Comparison of ENCODE assay signal across 26 cellular contexts in the genomic region with DNA sequence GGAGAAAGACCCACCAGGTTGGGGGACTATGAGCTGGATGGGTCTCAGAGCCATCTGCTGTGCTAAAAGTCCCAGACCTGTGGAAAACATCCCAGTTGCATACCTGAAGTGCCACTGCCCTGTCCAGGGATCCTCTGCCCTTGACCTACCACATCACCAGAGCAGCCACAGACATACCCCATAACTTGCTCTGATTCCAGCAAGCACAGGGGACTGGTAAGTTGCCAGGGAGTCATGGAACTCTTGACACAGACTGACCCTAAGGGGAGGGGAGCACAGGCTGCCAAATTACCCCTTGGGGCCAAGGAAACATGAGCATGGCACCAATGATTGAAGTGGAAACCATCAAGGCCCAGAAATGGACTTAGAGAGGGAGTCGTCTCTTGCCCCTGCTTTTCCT.
"Had no signal": no experiment of that assay in that cellular context is flagged by ENCODE, and none has a peak within 500 bp of the region (broad histone marks: within the 10 kb centered on the region; RNA-seq: fewer than 3 reads in every experiment).

No MANE protein-coding gene starts in this region.

- H3K4me1 ChIP-seq: left ventricle myocardium inferior, stomach, testis, thyroid gland, transverse colon, upper lobe of right lung had no signal

- H3K27me3 ChIP-seq: ovary, stomach, testis, thyroid gland, transverse colon, upper lobe of right lung had no signal

- H3K27ac Mint-ChIP-seq: immature natural killer cell; naive thymus-derived CD4-positive, alpha-beta T cell; natural killer cell treated with Interleukin-12 subunit alpha and Interleukin-12 subunit beta and Interleukin-15 and Interleukin-18, amount 100 ng/mL, for 72 hours; progenitor cell of endocrine pancreas; stimulated activated naive B cell treated with anti-CD40 and anti-IgM and Interleukin-4, amounts not matched to agents 10 μg/mL and 1 μg/mL and 100 μg/mL, for 72 hours had no signal

- H3K36me3 Mint-ChIP-seq: immature natural killer cell; naive thymus-derived CD4-positive, alpha-beta T cell; natural killer cell treated with Interleukin-12 subunit alpha and Interleukin-12 subunit beta and Interleukin-15 and Interleukin-18, amount 100 ng/mL, for 72 hours; stimulated activated naive B cell treated with anti-CD40 and anti-IgM and Interleukin-4, amounts not matched to agents 10 μg/mL and 1 μg/mL and 100 μg/mL, for 72 hours had no signal

- H3K9me3 ChIP-seq: ovary, testis, thyroid gland, upper lobe of right lung had no signal

- H3K27me3 Mint-ChIP-seq: naive thymus-derived CD4-positive, alpha-beta T cell; natural killer cell treated with Interleukin-12 subunit alpha and Interleukin-12 subunit beta and Interleukin-15 and Interleukin-18, amount 100 ng/mL, for 72 hours; progenitor cell of endocrine pancreas; stimulated activated naive B cell treated with anti-CD40 and anti-IgM and Interleukin-4, amounts not matched to agents 10 μg/mL and 1 μg/mL and 100 μg/mL, for 72 hours had no signal

- ATAC-seq: mucosa of descending colon; naive thymus-derived CD4-positive, alpha-beta T cell; natural killer cell treated with Interleukin-12 subunit alpha and Interleukin-12 subunit beta and Interleukin-15 and Interleukin-18, amount 100 ng/mL, for 72 hours; right cardiac atrium; sciatic nerve; stimulated activated naive B cell treated with anti-CD40 and anti-IgM and Interleukin-4, amounts not matched to agents 10 μg/mL and 1 μg/mL and 100 μg/mL, for 72 hours; stimulated activated naive CD8-positive, alpha-beta T cell treated with anti-CD3 and anti-CD28 coated beads, Interleukin-15, Interleukin-2, amounts not matched to agents 100 U/mL and 50 U/mL, for 24 hours; upper lobe of right lung had no signal

- H3K4me1 Mint-ChIP-seq: immature natural killer cell; naive thymus-derived CD4-positive, alpha-beta T cell; stimulated activated naive B cell treated with anti-CD40 and anti-IgM and Interleukin-4, amounts not matched to agents 10 μg/mL and 1 μg/mL and 100 μg/mL, for 72 hours had no signal

- H3K36me3 ChIP-seq: left ventricle myocardium inferior, ovary, stomach, thyroid gland, transverse colon, upper lobe of right lung had no signal

- FAIRE-seq: islet of Langerhans, urothelium cell line had no signal

- H3K4me3 Mint-ChIP-seq: immature natural killer cell; mesothelial cell of epicardium; naive thymus-derived CD4-positive, alpha-beta T cell; natural killer cell treated with Interleukin-12 subunit alpha and Interleukin-12 subunit beta and Interleukin-15 and Interleukin-18, amount 100 ng/mL, for 72 hours; stimulated activated naive B cell treated with anti-CD40 and anti-IgM and Interleukin-4, amounts not matched to agents 10 μg/mL and 1 μg/mL and 100 μg/mL, for 72 hours had no signal

- DNase-seq: hippocampal formation; immature natural killer cell; left ventricle myocardium inferior; mucosa of descending colon; naive thymus-derived CD4-positive, alpha-beta T cell; ovary; stimulated activated CD4-positive, alpha-beta T cell treated with anti-CD3 and anti-CD28 coated beads, Interleukin-12 subunit alpha, Interleukin-12 subunit beta, amount 100 ng/mL, for 4 hours; stimulated activated CD4-positive, alpha-beta T cell treated with anti-CD3 and anti-CD28 coated beads, Interleukin-15, amount 100 ng/mL, for 24 hours; stimulated activated CD4-positive, alpha-beta T cell treated with anti-CD3 and anti-CD28 coated beads, Interleukin-2, amount 100 ng/mL, for 24 hours; stimulated activated CD4-positive, alpha-beta T cell treated with anti-CD3 and anti-CD28 coated beads, Interleukin-4, amount 100 ng/mL, for 1 hour; stimulated activated naive B cell treated with anti-CD40 and anti-IgM and Interleukin-4, amounts not matched to agents 10 μg/mL and 1 μg/mL and 100 μg/mL, for 72 hours; stimulated activated naive CD8-positive, alpha-beta T cell treated with anti-CD3 and anti-CD28 coated beads, Interleukin-15, Interleukin-2, amounts not matched to agents 100 U/mL and 50 U/mL, for 24 hours; stomach; testis; thyroid gland; transverse colon; upper lobe of right lung had no signal

- H3K4me3 ChIP-seq: left ventricle myocardium inferior, lung, mucosa of descending colon, ovary, skin epidermis, stomach, testis, thyroid gland, transverse colon, upper lobe of right lung had no signal

- H3K27ac ChIP-seq: left ventricle myocardium inferior, ovary, skin epidermis, stomach, testis, thyroid gland, transverse colon, upper lobe of right lung had no signal
